In genomic region chr7:73556208-73557107, GRCh38 we compare ENCODE assay signal across 8 cellular contexts. TPM values are rescaled to one million over a fixed set of nuclear protein-coding genes. Genes with fewer than 3 reads are reported as not detected.
A peak's percentile ranks its signal among the peaks of the same experiment; 100 is the strongest.
DNase-seq lines count a peak whose midpoint lies in the region; ATAC-seq and TF ChIP-seq lines count a peak whose summit lies in the region.

No MANE protein-coding gene starts in this region.

- H3K27me3 ChIP-seq in DND-41 (ENCODE audit: insufficient read depth, low read length, poor library complexity): no peaks in the 10 kb centered on the region
- no peaks in the 10 kb centered on the region for H3K27me3 ChIP-seq in OCI-LY3 (ENCODE audit: low read depth, low read length)
- no peaks in the 10 kb centered on the region for H3K27me3 ChIP-seq in ovary

- H3K4me1 Mint-ChIP-seq in endothelial cell (ENCODE audit: unreplicated experiment): peaks cover 16% of the 10 kb centered on the region

- peak overlapping the region; percentile 89 to 91 for H3K4me3 ChIP-seq in DND-41 (ENCODE audit: low read depth in 1 of 2, low read length in 2 of 2)
- H3K4me3 ChIP-seq in OCI-LY3 (ENCODE audit: low read length): peak overlapping the region; percentile 96
- peak overlapping the region; percentile 95 for H3K4me3 ChIP-seq in ovary

- peak overlapping the region; percentile 86 for H3K4me2 ChIP-seq in DND-41 (ENCODE audit: insufficient read depth, low read length)
- H3K4me2 ChIP-seq in OCI-LY3 (ENCODE audit: low read length): peak overlapping the region; percentile 92

- peak overlapping the region; percentile 87 for H3K27ac Mint-ChIP-seq in endothelial cell (ENCODE audit: unreplicated experiment)

- H2AFZ ChIP-seq in DND-41 (ENCODE audit: low read depth, low read length) (peak overlapping the region; percentile 72), OCI-LY3 (ENCODE audit: low read depth, low read length) (no peak overlapping the region)

- peaks cover 10% of the 10 kb centered on the region for H3K36me3 Mint-ChIP-seq in endothelial cell (ENCODE audit: low read depth, unreplicated experiment)

- H3K9ac ChIP-seq in DND-41 (ENCODE audit: low read depth, low read length) (peak overlapping the region; percentile 100), OCI-LY3 (ENCODE audit: low read length) (peak overlapping the region; percentile 99)

- intact Hi-C loops in ovary (cut with DNase I): no loop called here

- peaks cover 46% of the 10 kb centered on the region for H4K20me1 ChIP-seq in DND-41 (ENCODE audit: insufficient read depth, low read length)
- peaks cover 19% of the 10 kb centered on the region for H4K20me1 ChIP-seq in OCI-LY3 (ENCODE audit: insufficient read depth, low read length)

- ATAC-seq in DND-41 (ENCODE audit: insufficient read depth, low read depth) (no peak), GM21528 (IDR thresholded peaks at IDR 0.05; ENCODE audit: low FRiP score, unreplicated experiment) (no peak), GM21825 (IDR thresholded peaks at IDR 0.05; ENCODE audit: unreplicated experiment) (no peak)

- H3K4me3 Mint-ChIP-seq in endothelial cell (ENCODE audit: unreplicated experiment): peak overlapping the region; percentile 93

- no peaks in the 10 kb centered on the region for H3K9me3 ChIP-seq in DND-41 (ENCODE audit: insufficient read depth, low read length, severe bottlenecking)
- no peaks in the 10 kb centered on the region for H3K9me3 ChIP-seq in OCI-LY3 (ENCODE audit: insufficient read depth, low read length)
- H3K9me3 ChIP-seq in ovary: no peaks in the 10 kb centered on the region

- TF ChIP-seq CTCF in DND-41 (IDR thresholded peaks at IDR 0.05; ENCODE audit: borderline replicate concordance, extremely low read depth, low read length, poor library complexity, severe bottlenecking): no peak
- no peak for TF ChIP-seq CTCF in OCI-LY3 (IDR thresholded peaks at IDR 0.05; ENCODE audit: low read depth, low read length)
- no peak for TF ChIP-seq CTCF in endothelial cell (IDR thresholded peaks at IDR 0.05; ENCODE audit: unreplicated experiment)
- TF ChIP-seq CTCF in ovary (IDR thresholded peaks at IDR 0.05): no peak

- H3K36me3 ChIP-seq in DND-41 (ENCODE audit: insufficient read depth, low read length) (peaks cover 39% of the 10 kb centered on the region), OCI-LY3 (replicated peaks; ENCODE audit: low read depth, low read length) (peaks cover 8% of the 10 kb centered on the region), ovary (no peaks in the 10 kb centered on the region)

- H3K4me1 ChIP-seq in DND-41 (ENCODE audit: insufficient read depth, low read length): peaks cover 39% of the 10 kb centered on the region
- peaks cover 29% of the 10 kb centered on the region for H3K4me1 ChIP-seq in OCI-LY3 (ENCODE audit: low read length)
- H3K4me1 ChIP-seq in ovary (ENCODE audit: insufficient read depth): peaks cover 6% of the 10 kb centered on the region

- DNase-seq in DND-41: no peak
- no peak for DNase-seq in endothelial cell (ENCODE audit: low spot score)
- DNase-seq in ovary: no peak
- DNase-seq in NK-92 (lab: John Stamatoyannopoulos, UW; ENCODE audit: unreplicated experiment): no peak
- DNase-seq in NCI-H187 (lab: John Stamatoyannopoulos, UW): no peak

- no peaks in the 10 kb centered on the region for H3K9me3 Mint-ChIP-seq in endothelial cell (ENCODE audit: unreplicated experiment)

- no peak for TF ChIP-seq EP300 in ovary (IDR thresholded peaks at IDR 0.05)

- H3K27me3 Mint-ChIP-seq in endothelial cell (ENCODE audit: unreplicated experiment): peaks cover 19% of the 10 kb centered on the region

- no peak for TF ChIP-seq POLR2A in ovary (IDR thresholded peaks at IDR 0.05)

- H3K79me2 ChIP-seq in DND-41 (ENCODE audit: insufficient read depth, low read length) (peaks cover 59% of the 10 kb centered on the region), OCI-LY3 (ENCODE audit: low read length) (peaks cover 45% of the 10 kb centered on the region)

- 13 to 19% (median 15%) methylated on average over 28 of the region's 28 CpGs for WGBS in ovary, 3 donors

- peak overlapping the region; percentile 70 for H3K27ac ChIP-seq in DND-41 (ENCODE audit: low read length)
- peak overlapping the region; percentile 14 for H3K27ac ChIP-seq in OCI-LY3 (ENCODE audit: low read length)
- H3K27ac ChIP-seq in ovary: peak overlapping the region; percentile 84 to 97

RNA-seq across cellular contexts. Expression of gene BCL7B, which starts 1.0 kb away (rescaled TPM):
- 38.6 TPM for total RNA-seq in endothelial cell (ENCODE audit: unreplicated experiment)
- 10 to 100 TPM; 29.5 to 52.4 (median 34.0) TPM for total RNA-seq in ovary
- polyA plus RNA-seq in ovary: 10 to 100 TPM; 31.8 to 44.8 TPM

RNA-seq across cellular contexts. Expression of gene TBL2, which starts 21.9 kb away (rescaled TPM):
- total RNA-seq in endothelial cell (ENCODE audit: unreplicated experiment) (22.4 TPM), ovary (10 to 100 TPM; 32.7 to 47.3 (median 42.5) TPM)
- polyA plus RNA-seq in ovary: 10 to 100 TPM; 26.6 to 28.9 TPM

RNA-seq across cellular contexts. Expression of gene BAZ1B, which starts 34.4 kb away (rescaled TPM):
- total RNA-seq in endothelial cell (ENCODE audit: unreplicated experiment) (56.5 TPM), ovary (10 to 100 TPM; 37.6 to 89.7 (median 63.3) TPM)
- 10 to 100 TPM; 33.4 to 54.6 TPM for polyA plus RNA-seq in ovary

Comparison
In these comparisons a context has a peak if more than half of its experiments do, and no peak if none do; other contexts are left out.
1. H3K27ac ChIP-seq: peak in every context shown above with its lines; median percentile 90 in ovary; 70 in DND-41; 14 in OCI-LY3.